In the genomic region with DNA sequence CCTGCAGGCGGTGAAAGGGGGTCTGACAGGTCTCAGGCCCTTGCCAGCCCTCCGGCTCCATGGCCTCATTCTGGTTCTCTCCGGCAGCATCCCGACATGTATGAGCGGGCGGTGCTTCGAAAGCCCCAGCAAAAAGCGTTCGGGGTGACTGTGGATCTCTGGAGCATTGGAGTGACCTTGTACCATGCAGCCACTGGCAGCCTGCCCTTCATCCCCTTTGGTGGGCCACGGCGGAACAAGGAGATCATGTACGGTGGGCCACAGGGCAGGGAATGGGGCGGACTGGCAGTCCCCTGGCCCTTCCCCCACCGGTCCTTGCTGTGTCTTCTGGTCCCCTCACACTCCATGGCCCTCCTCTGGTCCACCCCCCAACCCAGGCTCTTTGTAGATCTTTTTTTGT, we compare ENCODE assay signal across 15 cellular contexts. TPM values are rescaled to one million over a fixed set of nuclear protein-coding genes. Genes with fewer than 3 reads are reported as not detected.
DNase-seq lines count a peak whose midpoint lies in the region; ATAC-seq and TF ChIP-seq lines count a peak whose summit lies in the region.
"Had no signal": no experiment of that assay in that cellular context is flagged by ENCODE, and none has a peak within 500 bp of the region (broad histone marks: within the 10 kb centered on the region; RNA-seq: fewer than 3 reads in every experiment).

No MANE protein-coding gene starts in this region.

- no peak overlapping the region for H2BK5ac ChIP-seq in neuronal stem cell (ENCODE audit: low read length)

- no peak for TF ChIP-seq CTCF in right atrium auricular region (IDR thresholded peaks at IDR 0.05)

- H3K18ac ChIP-seq in neuronal stem cell (ENCODE audit: low read length): no peak overlapping the region

- no peak overlapping the region for H4K91ac ChIP-seq in neuronal stem cell (ENCODE audit: low read depth, low read length, poor library complexity)

- H3K79me1 ChIP-seq in neuronal stem cell (ENCODE audit: low read depth, low read length): no peaks in the 10 kb centered on the region

- no peak overlapping the region for H3K9ac ChIP-seq in neuronal stem cell (ENCODE audit: low read depth, low read length, poor library complexity)

- no peak overlapping the region for H2AFZ ChIP-seq in neuronal stem cell (ENCODE audit: low read length)

- H3K27ac ChIP-seq in right atrium auricular region (no peak overlapping the region), neuronal stem cell (replicated peaks; ENCODE audit: low read length) (no peak overlapping the region)
- H3K27ac ChIP-seq: 22Rv1 had no signal

- no peak overlapping the region for H3K4ac ChIP-seq in neuronal stem cell (ENCODE audit: low read length)

- H3K27me3 ChIP-seq in right atrium auricular region: no peaks in the 10 kb centered on the region
- H3K27me3 ChIP-seq in neuronal stem cell (ENCODE audit: control insufficient read depth in 3 of 3, insufficient read depth in 3 of 3, low read depth in 1 of 3, low read length in 3 of 3): no peaks in the 10 kb centered on the region

- WGBS in neuronal stem cell (ENCODE audit: extremely low coverage in 2 of 2, insufficient read length in 2 of 2, insufficient replicate concordance in 1 of 2), 2 donors: no CpG with 5 or more reads among the region's 14 CpGs

- no peak overlapping the region for H3K14ac ChIP-seq in neuronal stem cell (ENCODE audit: low read length)

- H3K4me1 ChIP-seq in right atrium auricular region (no peaks in the 10 kb centered on the region), neuronal stem cell (ENCODE audit: control insufficient read depth in 2 of 2, insufficient read depth in 1 of 2, low read depth in 1 of 2, low read length in 2 of 2) (peaks cover 10 to 13% of the 10 kb centered on the region in 2 donors)
- H3K4me1 ChIP-seq: HAP-1 had no signal

- ATAC-seq in Right ventricle myocardium superior (ENCODE audit: poor library complexity) (no peak), GM18868 (IDR thresholded peaks at IDR 0.05; ENCODE audit: unreplicated experiment) (no peak)
- ATAC-seq: CD8-positive, alpha-beta T cell had no signal

- H3K9me3 ChIP-seq in right atrium auricular region: no peaks in the 10 kb centered on the region
- H3K9me3 ChIP-seq in neuronal stem cell (replicated peaks in 1 of 2; ENCODE audit: control insufficient read depth in 2 of 2, insufficient read depth in 1 of 2, low read depth in 1 of 2, low read length in 2 of 2): no peaks in the 10 kb centered on the region
- H3K9me3 ChIP-seq: HAP-1 had no signal

- H4K8ac ChIP-seq in neuronal stem cell (ENCODE audit: low read depth, low read length): no peak overlapping the region

- H3K4me3 ChIP-seq in right atrium auricular region (no peak overlapping the region), neuronal stem cell (ENCODE audit: low read length in 2 of 2) (peak overlapping the region in 1 of 2 donors; percentile 32)
- H3K4me3 ChIP-seq: HAP-1 had no signal

- H3K4me2 ChIP-seq in neuronal stem cell (ENCODE audit: insufficient read depth, low read length, poor library complexity, severe bottlenecking): no peak overlapping the region

- no peak overlapping the region for H2BK15ac ChIP-seq in neuronal stem cell (ENCODE audit: low read length)

- no peak overlapping the region for H3K23ac ChIP-seq in neuronal stem cell (ENCODE audit: low read depth, low read length, poor library complexity)

- H2BK12ac ChIP-seq in neuronal stem cell (ENCODE audit: low read length): no peak overlapping the region

- H2BK120ac ChIP-seq in neuronal stem cell (ENCODE audit: low read depth, low read length): no peak overlapping the region

- peak overlapping the region; percentile 19 for H2AK5ac ChIP-seq in neuronal stem cell (ENCODE audit: low read depth, low read length)

- DNase-seq in NCI-H82 (lab: John Stamatoyannopoulos, UW): peak; percentile 60
- DNase-seq in NCI-H82 treated with DMSO at 0.1 percent for 48 hours (lab: John Stamatoyannopoulos, UW; ENCODE audit: unreplicated experiment): no peak
- DNase-seq in Right ventricle myocardium superior: peak; percentile 26
- no peak for DNase-seq in right atrium auricular region (ENCODE audit: low spot score)
- DNase-seq in neuronal stem cell (ENCODE audit: low spot score): no peak
- DNase-seq in stimulated activated CD4-positive, alpha-beta T cell treated with anti-CD3 and anti-CD28 coated beads, Interleukin-4, amount 100 ng/mL, for 24 hours: no peak
- DNase-seq: CD8-positive, alpha-beta T cell; COR-L47; DMS153; DMS79 treated with DMSO at 0.1 percent for 48 hours; EL; HFFc6 had no signal

- H3K36me3 ChIP-seq in right atrium auricular region (no peaks in the 10 kb centered on the region), neuronal stem cell (replicated peaks in 1 of 2; ENCODE audit: control insufficient read depth in 2 of 2, insufficient read depth in 2 of 2, low read length in 2 of 2) (no peaks in the 10 kb centered on the region)
- H3K36me3 ChIP-seq: HAP-1 had no signal

- intact Hi-C loops in Right ventricle myocardium superior (cut with DNase I): no loop called here

RNA-seq across cellular contexts. Expression of gene IKBKE, which starts 6.3 kb away (rescaled TPM):
- 0.46 TPM for total RNA-seq in Right ventricle myocardium superior
- total RNA-seq in right atrium auricular region: 1 to 10 TPM; 1.3 to 3.2 TPM
- 0.49 TPM for polyA plus RNA-seq in neuronal stem cell (2013, experiment 1 of 2)
- 0.47 TPM for polyA plus RNA-seq in neuronal stem cell (2013, experiment 2 of 2)

RNA-seq across cellular contexts. Expression of gene RASSF5, which starts 30.7 kb away (rescaled TPM):
- total RNA-seq in Right ventricle myocardium superior: 3.9 TPM
- 10 to 100 TPM in 1 of 2 donors, 1 to 10 TPM in 1; 9.9 to 17.5 TPM for total RNA-seq in right atrium auricular region
- 0.50 TPM for polyA plus RNA-seq in neuronal stem cell (2013, experiment 1 of 2)
- 0.51 TPM for polyA plus RNA-seq in neuronal stem cell (2013, experiment 2 of 2)

Comparison
In these comparisons a context has a peak if more than half of its experiments do, and no peak if none do; other contexts are left out.
1. DNase-seq: peak in NCI-H82 (single experiment) and Right ventricle myocardium superior (single experiment); none in NCI-H82 treated with DMSO at 0.1 percent for 48 hours (single experiment), right atrium auricular region (single experiment), neuronal stem cell (single experiment) and stimulated activated CD4-positive, alpha-beta T cell treated with anti-CD3 and anti-CD28 coated beads, Interleukin-4, amount 100 ng/mL, for 24 hours (single experiment).